8 cellular contexts compared by ENCODE assay signal in genomic region chrX:150693782-150694574, GRCh38. TPM values are rescaled to one million over a fixed set of nuclear protein-coding genes. Genes with fewer than 3 reads are reported as not detected.
DNase-seq lines count a peak whose midpoint lies in the region; ATAC-seq lines count a peak whose summit lies in the region.

No MANE protein-coding gene starts in this region.

- no peaks in the 10 kb centered on the region for H3K36me3 ChIP-seq in CD4-positive, CD25-positive, alpha-beta regulatory T cell (ENCODE audit: control insufficient read depth, insufficient read depth, low read length)

- peak; percentile 67 to 91 (median 71) for DNase-seq in CD4-positive, CD25-positive, alpha-beta regulatory T cell
- peak; percentile 80 for DNase-seq in GM19240 (ENCODE audit: insufficient read length, low spot score)
- peak; percentile 86 for DNase-seq in NCI-H82 (lab: John Stamatoyannopoulos, UW)
- DNase-seq in activated T-cell treated with anti-CD3 and anti-CD28 coated beads for 48 hours (ENCODE audit: low read depth): peak; percentile 68
- DNase-seq in naive B cell: peak; percentile 85
- peak; percentile 52 for DNase-seq in stromal cell of bone marrow (ENCODE audit: low read depth)

- peak overlapping the region; percentile 89 for H3K27ac ChIP-seq in CD4-positive, CD25-positive, alpha-beta regulatory T cell (ENCODE audit: insufficient read depth, low read length, poor library complexity, severe bottlenecking)

- peak; percentile 65 to 70 for ATAC-seq in CD4-positive, CD25-positive, alpha-beta regulatory T cell (ENCODE audit: low read depth in 2 of 2)
- ATAC-seq in HG03342 (IDR thresholded peaks at IDR 0.05; ENCODE audit: unreplicated experiment) (peak; percentile 71), esophagus mucosa (peak; percentile 91), naive B cell (ENCODE audit: low read depth in 2 of 2) (peak; percentile 60)

- peaks cover 26 to 73% (median 42%) of the 10 kb centered on the region in 4 donors for H3K4me1 Mint-ChIP-seq in CD4-positive, CD25-positive, alpha-beta regulatory T cell
- peaks cover 34 to 57% (median 46%) of the 10 kb centered on the region in 3 donors for H3K4me1 Mint-ChIP-seq in naive B cell

- peak overlapping the region; percentile 95 to 100 (median 98) for H3K4me3 Mint-ChIP-seq in CD4-positive, CD25-positive, alpha-beta regulatory T cell
- peak overlapping the region; percentile 77 to 100 (median 95) for H3K4me3 Mint-ChIP-seq in naive B cell

- no peaks in the 10 kb centered on the region for H3K9me3 ChIP-seq in CD4-positive, CD25-positive, alpha-beta regulatory T cell (ENCODE audit: control insufficient read depth in 2 of 2, low read length in 2 of 2)

- H3K27ac Mint-ChIP-seq in CD4-positive, CD25-positive, alpha-beta regulatory T cell: peak overlapping the region; percentile 97 to 98 (median 98)
- peak overlapping the region; percentile 94 to 100 (median 99) for H3K27ac Mint-ChIP-seq in naive B cell

- H3K36me3 Mint-ChIP-seq in CD4-positive, CD25-positive, alpha-beta regulatory T cell: peaks cover 3% of the 10 kb centered on the region
- H3K36me3 Mint-ChIP-seq in naive B cell: peaks cover 0 to 9% of the 10 kb centered on the region in 2 donors

- H3K9me3 Mint-ChIP-seq in CD4-positive, CD25-positive, alpha-beta regulatory T cell: no peaks in the 10 kb centered on the region
- H3K9me3 Mint-ChIP-seq in naive B cell: peaks cover 0 to 5% (median 0%) of the 10 kb centered on the region in 7 donors

- no peaks in the 10 kb centered on the region for H3K27me3 ChIP-seq in CD4-positive, CD25-positive, alpha-beta regulatory T cell (ENCODE audit: control insufficient read depth, insufficient read depth, low read length)

- peaks cover 58% of the 10 kb centered on the region for H3K4me1 ChIP-seq in CD4-positive, CD25-positive, alpha-beta regulatory T cell (ENCODE audit: control insufficient read depth, insufficient read depth, low read length, poor library complexity, severe bottlenecking)

- peak overlapping the region; percentile 79 for H3K4me3 ChIP-seq in CD4-positive, CD25-positive, alpha-beta regulatory T cell (ENCODE audit: low read depth, low read length)

- H3K27me3 Mint-ChIP-seq in CD4-positive, CD25-positive, alpha-beta regulatory T cell: no peaks in the 10 kb centered on the region
- no peaks in the 10 kb centered on the region for H3K27me3 Mint-ChIP-seq in naive B cell

RNA-seq across cellular contexts. Expression of gene MTMR1, which starts 0.8 kb away (rescaled TPM):
- 61.1 TPM for total RNA-seq in CD4-positive, CD25-positive, alpha-beta regulatory T cell
- polyA plus RNA-seq in CD4-positive, CD25-positive, alpha-beta regulatory T cell: 10 to 100 TPM; 17.9 to 38.5 (median 26.2) TPM
- total RNA-seq in esophagus mucosa: 26.6 TPM
- 10 to 100 TPM; 22.3 to 38.9 (median 34.5) TPM for polyA plus RNA-seq in naive B cell (ENCODE audit: low read depth in 6 of 6)

Comparison
In these comparisons a context has a peak if more than half of its experiments do, and no peak if none do; other contexts are left out.
1. Peak in every context shown above with its lines: DNase-seq, ATAC-seq, H3K4me3 ChIP-seq and H3K27ac ChIP-seq.